ENCODE assay signal across 17 cellular contexts in the genomic region with DNA sequence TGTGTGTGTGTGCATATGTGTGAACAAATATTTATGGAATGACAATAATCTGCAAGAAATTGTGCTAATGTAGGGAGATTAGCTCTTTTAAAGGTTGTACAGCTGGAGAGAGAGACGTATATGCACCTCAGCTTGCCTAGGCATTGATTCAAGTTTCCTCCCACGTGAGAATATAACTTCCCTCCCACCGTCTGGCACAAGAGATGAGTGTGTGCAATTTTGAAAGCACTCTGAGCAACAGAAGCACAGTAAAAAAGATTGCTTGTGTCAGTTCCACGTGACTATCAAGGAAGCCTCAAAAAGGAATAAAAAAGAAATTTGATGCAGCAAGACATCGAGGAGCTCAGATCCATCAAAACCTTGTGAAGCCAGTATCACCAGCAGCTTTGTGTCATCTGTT.
DNase-seq lines count a peak whose midpoint lies in the region; ATAC-seq and TF ChIP-seq lines count a peak whose summit lies in the region.
"Had no signal": no experiment of that assay in that cellular context is flagged by ENCODE, and none has a peak within 500 bp of the region (broad histone marks: within the 10 kb centered on the region; RNA-seq: fewer than 3 reads in every experiment).

No MANE protein-coding gene starts in this region.

- H3K27me3 ChIP-seq in gastrocnemius medialis = no peaks in the 10 kb centered on the region

- peak; percentile 82 for ATAC-seq in omental fat pad (ENCODE audit: low FRiP score)
- ATAC-seq in gastrocnemius medialis = no peak
- no peak for ATAC-seq in HG03432 (IDR thresholded peaks at IDR 0.05; ENCODE audit: unreplicated experiment)
- ATAC-seq: T-helper 17 cell had no signal

- H3K27ac ChIP-seq in SK-N-MC = peak overlapping the region; percentile 82
- no peak overlapping the region for H3K27ac ChIP-seq in gastrocnemius medialis

- TF ChIP-seq CTCF in fibroblast of the aortic adventitia (IDR thresholded peaks at IDR 0.05; ENCODE audit: insufficient read depth, low read length) (no peak), omental fat pad (IDR thresholded peaks at IDR 0.05) (no peak), gastrocnemius medialis (IDR thresholded peaks at IDR 0.05 in 4 of 5, conservative IDR thresholded peaks at IDR 0.05 in 1 of 5) (no peak)

- no peaks in the 10 kb centered on the region for H3K4me1 ChIP-seq in gastrocnemius medialis

- H3K36me3 ChIP-seq in SK-N-MC (ENCODE audit: insufficient read depth, low read length) (no peaks in the 10 kb centered on the region), gastrocnemius medialis (no peaks in the 10 kb centered on the region)

- H3K9me3 ChIP-seq in SK-N-MC (ENCODE audit: low read depth, low read length) = no peaks in the 10 kb centered on the region
- H3K9me3 ChIP-seq in gastrocnemius medialis = no peaks in the 10 kb centered on the region

- H3K4me3 ChIP-seq in SK-N-MC (peak overlapping the region; percentile 34), fibroblast of the aortic adventitia (ENCODE audit: low read depth, low read length) (no peak overlapping the region), gastrocnemius medialis (no peak overlapping the region)

- intact Hi-C loops in gastrocnemius medialis (cut with DNase I; ENCODE audit: low total_unique reads) = no loop called here

- in situ Hi-C loops in gastrocnemius medialis (cut with MboI; ENCODE audit: low sequenced_read_pairs in 4 of 4) = no loop called here

- DNase-seq in Ammon's horn (ENCODE audit: low spot score) = peak; percentile 59
- no peak for DNase-seq in SK-N-MC (ENCODE audit: low read depth, low spot score)
- DNase-seq in fibroblast of the aortic adventitia (ENCODE audit: low read depth) = peak; percentile 42
- no peak for DNase-seq in omental fat pad (ENCODE audit: low spot score)
- no peak for DNase-seq in NOMO-1 treated with DMSO at 0.1 percent for 48 hours (lab: John Stamatoyannopoulos, UW; ENCODE audit: unreplicated experiment)
- no peak for DNase-seq in gastrocnemius medialis
- no peak for DNase-seq in DMS79 treated with DMSO at 0.1 percent for 48 hours (lab: John Stamatoyannopoulos, UW)
- DNase-seq: activated CD4-positive, alpha-beta memory T cell treated with anti-CD3 and anti-CD28 coated beads for 36 hours; activated naive CD4-positive, alpha-beta T cell; CD4-positive, alpha-beta memory T cell; effector CD8-positive, alpha-beta T cell; kidney glomerular epithelial cell; NCI-H774; nephron progenitor cell; SIG-M5; T-helper 17 cell had no signal

- TF ChIP-seq POLR2A in gastrocnemius medialis (IDR thresholded peaks at IDR 0.05) = no peak

- H3K9ac ChIP-seq in SK-N-MC (ENCODE audit: insufficient read length) = no peak overlapping the region

Comparison
In these comparisons a context has a peak if more than half of its experiments do, and no peak if none do; other contexts are left out.
1. DNase-seq: peak in Ammon's horn (single experiment) and fibroblast of the aortic adventitia (single experiment); none in SK-N-MC (single experiment), omental fat pad (single experiment), NOMO-1 treated with DMSO at 0.1 percent for 48 hours (single experiment), gastrocnemius medialis (0 of 2) and DMS79 treated with DMSO at 0.1 percent for 48 hours (single experiment).